In the genomic region with DNA sequence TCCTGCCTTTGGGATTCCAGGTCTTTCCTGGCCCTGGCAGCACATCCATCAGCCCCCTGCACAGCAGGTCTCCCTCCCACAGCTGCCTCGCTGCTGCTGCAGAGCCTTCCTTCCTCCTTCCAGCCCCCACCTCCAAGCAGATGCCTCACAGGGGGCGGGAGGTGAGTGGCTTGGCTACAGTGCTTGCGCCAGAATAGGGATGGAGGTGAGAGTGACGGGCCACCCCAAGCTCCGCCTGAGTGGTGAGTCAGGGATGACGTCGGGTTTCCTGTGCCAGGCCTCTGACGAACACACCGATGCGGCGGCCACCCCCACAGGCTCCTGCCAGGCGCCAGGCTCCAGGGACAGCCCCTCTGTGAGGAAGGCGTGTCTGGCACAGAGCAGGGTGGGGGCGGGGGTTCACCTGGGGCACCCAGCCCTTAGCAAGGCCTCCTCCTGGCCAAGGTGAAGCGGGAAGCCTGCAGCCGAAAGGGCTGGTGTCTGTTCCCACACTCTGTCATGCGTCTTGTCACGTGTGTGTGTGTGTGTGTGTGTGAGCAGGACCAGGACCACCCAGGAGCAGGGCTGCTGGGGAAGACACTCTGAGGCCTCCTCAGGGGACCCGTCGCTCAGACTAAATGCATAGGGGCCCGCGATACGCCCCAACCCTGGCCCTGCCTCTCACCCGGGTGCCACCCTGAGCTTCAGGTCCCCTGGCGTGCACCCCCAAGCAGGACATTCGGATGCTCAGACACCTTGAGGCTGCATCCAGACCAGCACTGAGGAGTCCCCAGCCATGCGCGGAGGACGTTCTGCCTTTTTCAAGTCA, we compare ENCODE assay signal across 8 cellular contexts. TPM values are rescaled to one million over a fixed set of nuclear protein-coding genes. Genes with fewer than 3 reads are reported as not detected.
DNase-seq lines count a peak whose midpoint lies in the region; ATAC-seq and TF ChIP-seq lines count a peak whose summit lies in the region.

No MANE protein-coding gene starts in this region.

- H3K9me3 ChIP-seq in NT2/D1 (ENCODE audit: insufficient read depth, low read length): no peaks in the 10 kb centered on the region
- no peaks in the 10 kb centered on the region for H3K9me3 ChIP-seq in neural progenitor cell (ENCODE audit: low read depth)
- no peaks in the 10 kb centered on the region for H3K9me3 ChIP-seq in testis

- TF ChIP-seq CTCF in neural progenitor cell (IDR thresholded peaks at IDR 0.05): no peak
- no peak for TF ChIP-seq CTCF in testis (IDR thresholded peaks at IDR 0.05)

- H3K4me1 Mint-ChIP-seq in neural progenitor cell: peaks cover 42% of the 10 kb centered on the region

- H3K9me3 Mint-ChIP-seq in neural progenitor cell: no peaks in the 10 kb centered on the region

- H4K20me1 ChIP-seq in neural progenitor cell (ENCODE audit: low read depth): no peaks in the 10 kb centered on the region

- intact Hi-C loops in testis (cut with DNase I; ENCODE audit: low total_unique reads): no loop called here

- H3K9ac ChIP-seq in NT2/D1 (ENCODE audit: insufficient read length, low read depth) (peak overlapping the region; percentile 36), neural progenitor cell (no peak overlapping the region)

- H3K27me3 ChIP-seq in NT2/D1 (ENCODE audit: insufficient read depth, insufficient read length) (peaks cover 10% of the 10 kb centered on the region), neural progenitor cell (peaks cover 39% of the 10 kb centered on the region), testis (no peaks in the 10 kb centered on the region)

- H3F3A ChIP-seq in neural progenitor cell (ENCODE audit: low read depth): peaks cover 6% of the 10 kb centered on the region

- no peak overlapping the region for H3K4me3 Mint-ChIP-seq in neural progenitor cell

- peaks cover 3% of the 10 kb centered on the region for H3K36me3 ChIP-seq in NT2/D1 (ENCODE audit: insufficient read depth, insufficient read length, low read length)
- no peaks in the 10 kb centered on the region for H3K36me3 ChIP-seq in neural progenitor cell
- H3K36me3 ChIP-seq in testis (ENCODE audit: low read depth, missing control alignments): no peaks in the 10 kb centered on the region

- H3K36me3 Mint-ChIP-seq in neural progenitor cell: no peaks in the 10 kb centered on the region

- H3K4me1 ChIP-seq in NT2/D1 (ENCODE audit: insufficient read depth, insufficient read length) (peaks cover 43% of the 10 kb centered on the region), neural progenitor cell (peaks cover 30% of the 10 kb centered on the region), testis (peaks cover 33% of the 10 kb centered on the region)

- no peak overlapping the region for H3K4me2 ChIP-seq in neural progenitor cell

- peak overlapping the region; percentile 75 for H2AFZ ChIP-seq in neural progenitor cell (replicated peaks)

- DNase-seq in A172 (ENCODE audit: low spot score): peak; percentile 96
- DNase-seq in NT2/D1 (ENCODE audit: low read depth, low spot score): no peak
- peak; percentile 97 for DNase-seq in activated CD8-positive, alpha-beta memory T cell treated with anti-CD3 and anti-CD28 coated beads, Interleukin-2, amount 50 U/mL, for 24 hours (ENCODE audit: extremely low read depth)
- peak; percentile 63 to 85 for DNase-seq in erythroblast (lab: John Stamatoyannopoulos, UW)
- peak; percentile 67 for DNase-seq in neural progenitor cell (ENCODE audit: low spot score)
- DNase-seq in testis: peak; percentile 76

- ATAC-seq in GM18873 (IDR thresholded peaks at IDR 0.05; ENCODE audit: low FRiP score, unreplicated experiment) (peak; percentile 40), HG03354 (IDR thresholded peaks at IDR 0.05; ENCODE audit: poor library complexity, severe bottlenecking, unreplicated experiment) (peak; percentile 39)

- TF ChIP-seq POLR2A in erythroblast (IDR thresholded peaks at IDR 0.05; ENCODE audit: low read length) (no peak), testis (IDR thresholded peaks at IDR 0.05) (no peak)

- no peaks in the 10 kb centered on the region for H3K79me2 ChIP-seq in neural progenitor cell (ENCODE audit: low read depth)

- H3K4me3 ChIP-seq in NT2/D1 (ENCODE audit: insufficient read length, low read depth): no peak overlapping the region
- H3K4me3 ChIP-seq in neural progenitor cell: no peak overlapping the region
- no peak overlapping the region for H3K4me3 ChIP-seq in testis

- H3K27ac ChIP-seq in neural progenitor cell (no peak overlapping the region), testis (no peak overlapping the region)

- peaks cover 20% of the 10 kb centered on the region for H3K27me3 Mint-ChIP-seq in neural progenitor cell (ENCODE audit: insufficient read depth, low read depth)

- H3K27ac Mint-ChIP-seq in neural progenitor cell: no peak overlapping the region

- WGBS in testis, 2 donors: 63 to 75% methylated on average over 25 to 26 of the region's 29 CpGs

RNA-seq across cellular contexts. Expression of gene DUSP2, which starts 3.4 kb away (rescaled TPM):
- total RNA-seq in A172 (2014; rRNA removed; shearing (Covaris generic)): 0.05 TPM in 1 of 2 replicates, not detected in the other
- 2.3 TPM in 1 of 2 replicates, not detected in the other for total RNA-seq in neural progenitor cell (ENCODE audit: low replicate concordance)
- total RNA-seq in testis: 10 to 100 TPM in 1 of 2 donors, 1 to 10 TPM in 1; 6.3 to 16.5 TPM
- polyA plus RNA-seq in testis (ENCODE audit: insufficient read depth, low read depth, low replicate concordance): 5.7 TPM

RNA-seq across cellular contexts. Expression of gene ASTL, which starts 10.3 kb away (rescaled TPM):
- not detected in 2 replicates for total RNA-seq in A172 (2014; rRNA removed; shearing (Covaris generic))
- not detected in 2 replicates for total RNA-seq in neural progenitor cell (ENCODE audit: low replicate concordance)
- total RNA-seq in testis: 1 to 10 TPM in 1 of 2 donors, under 1 TPM in 1; 0.87 to 1.6 TPM
- polyA plus RNA-seq in testis (ENCODE audit: insufficient read depth, low read depth, low replicate concordance): 0.58 TPM

RNA-seq across cellular contexts. Expression of gene ADRA2B, which starts 32.2 kb away (rescaled TPM):
- not detected in 2 replicates for total RNA-seq in A172 (2014; rRNA removed; shearing (Covaris generic))
- 3.0 and 10.5 TPM in 2 replicates for total RNA-seq in neural progenitor cell (ENCODE audit: low replicate concordance)
- total RNA-seq in testis: 1 to 10 TPM; 2.4 to 2.6 TPM
- polyA plus RNA-seq in testis (ENCODE audit: insufficient read depth, low read depth, low replicate concordance): 2.1 TPM
